ENCODE assay signal across 9 cellular contexts in genomic region chr2:100427627-100428258, GRCh38. TPM values are rescaled to one million over a fixed set of nuclear protein-coding genes. Genes with fewer than 3 reads are reported as not detected.
DNase-seq lines count a peak whose midpoint lies in the region; ATAC-seq and TF ChIP-seq lines count a peak whose summit lies in the region.
"Had no signal": no experiment of that assay in that cellular context is flagged by ENCODE, and none has a peak within 500 bp of the region (broad histone marks: within the 10 kb centered on the region; RNA-seq: fewer than 3 reads in every experiment).

No MANE protein-coding gene starts in this region.

- H3F3A ChIP-seq in GM23248 (ENCODE audit: insufficient read depth): no peaks in the 10 kb centered on the region

- ATAC-seq in HG03460 (IDR thresholded peaks at IDR 0.05; ENCODE audit: unreplicated experiment): no peak

- in situ Hi-C loops in GM23248 (cut with MboI): no loop called here

- intact Hi-C loops in head of caudate nucleus (cut with DNase I): loop anchor here (2.0 kb wide), 1 partner anchor 135 kb away; the partner anchor contains the start of gene PDCL3

- DNase-seq in AG10803 (ENCODE audit: low read depth) (peak; percentile 33), GM23248 (peak; percentile 51), RPMI7951 (ENCODE audit: low read depth) (peak; percentile 32), head of caudate nucleus (peak; percentile 60 to 91 (median 80)), skeletal muscle cell (ENCODE audit: low read depth) (peak; percentile 11), NCI-H1048 (lab: John Stamatoyannopoulos, UW) (no peak)
- peak; percentile 84 for DNase-seq in activated effector memory CD4-positive, alpha-beta T cell treated with anti-CD3 and anti-CD28 coated beads, Interleukin-2, amount 50 U/mL, for 16 hours

- no peaks in the 10 kb centered on the region for H3K4me1 ChIP-seq in GM23248 (ENCODE audit: insufficient read depth)

- H3K27ac ChIP-seq in GM23248: no peak overlapping the region
- H3K27ac ChIP-seq: neutrophil had no signal

- H3K27me3 ChIP-seq in GM23248 (replicated peaks; ENCODE audit: insufficient read depth): peaks cover 7% of the 10 kb centered on the region; the same call in 1 of the 2 replicates

- no peaks in the 10 kb centered on the region for H3K36me3 ChIP-seq in GM23248 (ENCODE audit: low read depth)
- H3K36me3 ChIP-seq: neutrophil had no signal

- H3K4me3 ChIP-seq in AG10803 (ENCODE audit: low read length) (no peak overlapping the region), GM23248 (no peak overlapping the region), skeletal muscle cell (ENCODE audit: low read depth, low read length) (no peak overlapping the region)

- 38% methylated on average over 11 of the region's 11 CpGs for WGBS in GM23248 (ENCODE audit: low coverage in 1 of 2, low lambda C conversion rate in 2 of 2, missing lambda C conversion rate in 2 of 2), 2 experiments

- H3K4me2 ChIP-seq in GM23248 (ENCODE audit: unreplicated experiment): no peak overlapping the region

- H4K20me1 ChIP-seq in GM23248 (ENCODE audit: insufficient read depth): no peaks in the 10 kb centered on the region

- H3K9me3 ChIP-seq in GM23248 (ENCODE audit: low read depth): no peaks in the 10 kb centered on the region
- H3K9me3 ChIP-seq: neutrophil had no signal

- H3K79me2 ChIP-seq in GM23248 (ENCODE audit: insufficient read depth): no peaks in the 10 kb centered on the region

- peak; percentile 51 for TF ChIP-seq CTCF in AG10803 (conservative IDR thresholded peaks at IDR 0.05; ENCODE audit: low read length)

- H3K9ac ChIP-seq in GM23248: no peak overlapping the region

- H2AFZ ChIP-seq in GM23248: no peak overlapping the region

- H3K9me2 ChIP-seq in GM23248 (ENCODE audit: insufficient read depth): no peaks in the 10 kb centered on the region

RNA-seq across cellular contexts. Expression of gene CHST10, which starts 10.3 kb away (rescaled TPM):
- total RNA-seq in GM23248 (2014; rRNA removed; shearing (Covaris generic)): 6.2 and 12.9 TPM in 2 replicates
- polyA plus RNA-seq in GM23248 (2016; fragmentation: Nextera tagmentation; extraction: Ambion mirVana): 4.7 and 5.2 TPM in 2 replicates
- total RNA-seq in RPMI7951 (2014; rRNA removed; shearing (Covaris generic)): 16.4 and 24.0 TPM in 2 replicates

RNA-seq across cellular contexts. Expression of gene NMS, which starts 42.5 kb away (rescaled TPM):
- total RNA-seq in GM23248 (2014; rRNA removed; shearing (Covaris generic)): not detected in 2 replicates
- polyA plus RNA-seq in GM23248 (2016; fragmentation: Nextera tagmentation; extraction: Ambion mirVana): not detected in 2 replicates
- not detected in 2 replicates for total RNA-seq in RPMI7951 (2014; rRNA removed; shearing (Covaris generic))
